In the genomic region with DNA sequence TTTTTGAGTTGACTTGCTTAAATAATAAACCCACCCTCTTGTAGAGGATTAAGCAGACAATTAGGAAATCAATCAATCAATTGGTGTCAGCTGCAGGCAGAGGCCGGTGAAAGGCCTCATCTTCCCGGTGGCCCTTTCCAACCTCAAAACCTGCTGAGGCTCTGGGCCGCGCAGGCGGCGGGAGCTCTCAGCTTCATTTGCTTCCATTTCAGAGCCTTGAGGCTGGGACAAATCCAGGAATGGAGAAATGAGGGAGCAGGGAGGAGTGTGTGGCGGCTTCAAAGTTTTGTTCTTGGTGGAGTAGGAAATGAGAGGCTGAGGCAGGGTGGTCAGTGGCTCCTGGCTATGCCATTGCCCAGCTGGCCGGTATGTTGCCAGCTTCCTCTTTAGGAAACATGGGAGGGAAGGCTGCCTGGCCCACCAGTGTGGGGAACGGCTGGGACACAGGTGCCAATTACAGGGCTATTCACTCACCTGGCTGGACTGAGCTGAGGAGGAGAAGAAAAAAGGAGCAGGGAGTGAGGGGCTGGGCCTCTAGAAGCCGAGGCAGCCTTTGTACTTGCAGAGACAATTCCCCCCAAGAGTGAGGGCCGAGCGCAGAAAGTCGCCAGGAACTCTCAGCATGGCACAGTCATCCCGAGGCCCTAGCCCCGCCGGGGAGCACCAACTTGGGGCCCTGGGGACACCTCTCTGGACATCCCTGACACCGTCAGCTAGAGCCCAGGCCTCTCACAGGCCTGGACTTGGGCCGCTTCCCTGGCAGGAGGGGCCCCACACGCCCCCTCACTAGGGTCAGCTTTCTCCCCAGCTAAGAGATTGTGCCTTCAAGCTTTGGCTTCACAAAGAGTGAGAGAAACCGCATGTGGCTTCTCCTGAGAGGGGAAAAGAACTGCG, we compare ENCODE assay signal across 30 cellular contexts. TPM values are rescaled to one million over a fixed set of nuclear protein-coding genes. Genes with fewer than 3 reads are reported as not detected.
DNase-seq lines count a peak whose midpoint lies in the region; ATAC-seq and TF ChIP-seq lines count a peak whose summit lies in the region.
"Had no signal": no experiment of that assay in that cellular context is flagged by ENCODE, and none has a peak within 500 bp of the region (broad histone marks: within the 10 kb centered on the region; RNA-seq: fewer than 3 reads in every experiment).

No MANE protein-coding gene starts in this region.

- no peak for ATAC-seq in GM19023 (IDR thresholded peaks at IDR 0.05; ENCODE audit: unreplicated experiment)
- ATAC-seq: activated CD8-positive, alpha-beta T cell treated with anti-CD3 and anti-CD28 coated beads for 36 hours; activated T-helper 17 cell treated with anti-CD3 and anti-CD28 coated beads, Interleukin-2, amount 50 U/mL, for 72 hours; left lobe of liver; PC-3; psoas muscle had no signal

- no peaks in the 10 kb centered on the region for H3K9me3 ChIP-seq in HAP-1
- H3K9me3 ChIP-seq: colonic mucosa, psoas muscle, transverse colon had no signal

- H3K27me3 ChIP-seq in HAP-1 (ENCODE audit: low read depth) = no peaks in the 10 kb centered on the region

- H3K27me3 Mint-ChIP-seq in brain (peaks cover 63% of the 10 kb centered on the region), nephron progenitor cell (ENCODE audit: low read depth, poor library complexity) (peaks cover 67% of the 10 kb centered on the region), type B pancreatic cell (peaks cover 74% of the 10 kb centered on the region)

- DNase-seq in HAP-1 (ENCODE audit: low spot score in 2 of 2) (peak; percentile 41 to 48), nephron progenitor cell (no peak), type B pancreatic cell (ENCODE audit: extremely low spot score, unreplicated experiment) (no peak), amniotic stem cell (lab: John Stamatoyannopoulos, UW) (no peak), cerebellum (ENCODE audit: low spot score) (no peak)
- DNase-seq: activated CD4-positive, alpha-beta T cell treated with anti-CD3 and anti-CD28 coated beads for 1 hour; activated CD8-positive, alpha-beta T cell treated with anti-CD3 and anti-CD28 coated beads for 36 hours; anterior cingulate cortex; colonic mucosa; DMS79; effector memory CD4-positive, alpha-beta T cell; GF-D8; GOT3; KBM-7; mesenchymal stem cell; NCI-H1092 treated with DMSO at 0.1 percent for 48 hours; NCI-H2029; NCI-H524; NK-92 treated with Interleukin-12 subunit alpha and Interleukin-12 subunit beta, amount 100 ng/mL, for 24 hours; nucleus accumbens; PC-3; psoas muscle; stimulated activated CD4-positive, alpha-beta T cell treated with anti-CD3 and anti-CD28 coated beads, Interleukin-4, amount 100 ng/mL, for 24 hours; transverse colon had no signal

- in situ Hi-C loops in HAP-1 (cut with MboI; ENCODE audit: low sequenced_read_pairs) = loop anchor here (25.0 kb wide), 1 partner anchor 545 kb away; no protein-coding TSS in a partner anchor

- H3K4me1 Mint-ChIP-seq in brain (peaks cover 54% of the 10 kb centered on the region), nephron progenitor cell (peaks cover 20% of the 10 kb centered on the region), type B pancreatic cell (ENCODE audit: unreplicated experiment) (peaks cover 6% of the 10 kb centered on the region)

- H3K27ac Mint-ChIP-seq in brain (peak overlapping the region in 4 of 5 experiments; percentile 3 to 44 (median 35)), nephron progenitor cell (no peak overlapping the region), type B pancreatic cell (no peak overlapping the region)
- H3K27ac Mint-ChIP-seq: activated CD8-positive, alpha-beta T cell treated with anti-CD3 and anti-CD28 coated beads for 36 hours; activated T-helper 17 cell treated with anti-CD3 and anti-CD28 coated beads, Interleukin-2, amount 50 U/mL, for 72 hours had no signal

- H3K36me3 Mint-ChIP-seq in brain (peaks cover 8% of the 10 kb centered on the region), nephron progenitor cell (ENCODE audit: low read depth) (no peaks in the 10 kb centered on the region), type B pancreatic cell (peaks cover 3% of the 10 kb centered on the region)
- H3K36me3 Mint-ChIP-seq: activated naive CD4-positive, alpha-beta T cell treated with anti-CD3 and anti-CD28 coated beads, Interleukin-2, amount 50 U/mL, for 24 hours had no signal

- H3K4me3 Mint-ChIP-seq in brain (peak overlapping the region; percentile 74 to 92 (median 90)), nephron progenitor cell (peak overlapping the region; percentile 32), type B pancreatic cell (peak overlapping the region; percentile 50)
- H3K4me3 Mint-ChIP-seq: activated CD8-positive, alpha-beta T cell treated with anti-CD3 and anti-CD28 coated beads for 36 hours; activated naive CD4-positive, alpha-beta T cell treated with anti-CD3 and anti-CD28 coated beads, Interleukin-2, amount 50 U/mL, for 24 hours had no signal

- TF ChIP-seq CTCF in brain (conservative IDR thresholded peaks at IDR 0.05) (no peak), nephron progenitor cell (IDR thresholded peaks at IDR 0.05) (no peak), type B pancreatic cell (conservative IDR thresholded peaks at IDR 0.05) (no peak)

- no peaks in the 10 kb centered on the region for H3K4me1 ChIP-seq in HAP-1
- H3K4me1 ChIP-seq: colonic mucosa had no signal

- H3K4me3 ChIP-seq in HAP-1 = no peak overlapping the region
- H3K4me3 ChIP-seq: colonic mucosa, psoas muscle, transverse colon had no signal

- H3K9me3 Mint-ChIP-seq in brain (peaks cover 0 to 7% (median 0%) of the 10 kb centered on the region in 5 experiments), nephron progenitor cell (no peaks in the 10 kb centered on the region), type B pancreatic cell (no peaks in the 10 kb centered on the region)
- H3K9me3 Mint-ChIP-seq: activated CD8-positive, alpha-beta T cell treated with anti-CD3 and anti-CD28 coated beads for 36 hours; activated naive CD4-positive, alpha-beta T cell treated with anti-CD3 and anti-CD28 coated beads, Interleukin-2, amount 50 U/mL, for 24 hours; activated T-helper 17 cell treated with anti-CD3 and anti-CD28 coated beads, Interleukin-2, amount 50 U/mL, for 72 hours had no signal

- no peaks in the 10 kb centered on the region for H3K36me3 ChIP-seq in HAP-1 (replicated peaks)
- H3K36me3 ChIP-seq: colonic mucosa, transverse colon had no signal

RNA-seq across cellular contexts. Expression of a gene that starts 4.4 kb away (rescaled TPM):
- polyA plus RNA-seq in brain (ENCODE audit: insufficient read depth, low read depth, low replicate concordance) = 0.81 TPM
- total RNA-seq in type B pancreatic cell (ENCODE audit: low replicate concordance) (0.69 and 2.8 TPM in 2 replicates), cerebellum (not detected)
- total RNA-seq: colonic mucosa, M059J, PC-3, transverse colon had no signal

RNA-seq across cellular contexts. Expression of a gene that starts 29.7 kb away (rescaled TPM):
- polyA plus RNA-seq in brain (ENCODE audit: insufficient read depth, low read depth, low replicate concordance) = 29.6 TPM
- total RNA-seq in type B pancreatic cell (ENCODE audit: low replicate concordance) (22.7 and 33.1 TPM in 2 replicates), cerebellum (23.2 TPM)

RNA-seq across cellular contexts. Expression of a gene that starts 36.9 kb away (rescaled TPM):
- 12.8 TPM for polyA plus RNA-seq in brain (ENCODE audit: insufficient read depth, low read depth, low replicate concordance)
- total RNA-seq in type B pancreatic cell (ENCODE audit: low replicate concordance) (7.0 and 25.1 TPM in 2 replicates), cerebellum (6.1 TPM)

RNA-seq across cellular contexts. Expression of a gene that starts 52.4 kb away (rescaled TPM):
- polyA plus RNA-seq in brain (ENCODE audit: insufficient read depth, low read depth, low replicate concordance) = 88.2 TPM
- total RNA-seq in type B pancreatic cell (ENCODE audit: low replicate concordance) (56.1 and 86.5 TPM in 2 replicates), cerebellum (51.5 TPM)

Comparison
In these comparisons a context has a peak if more than half of its experiments do, and no peak if none do; other contexts are left out.
1. DNase-seq: peak in HAP-1 (2 of 2); none in nephron progenitor cell (single experiment), type B pancreatic cell (single experiment), amniotic stem cell (single experiment) and cerebellum (single experiment).
2. H3K27ac Mint-ChIP-seq: peak in brain (4 of 5); none in nephron progenitor cell (single experiment) and type B pancreatic cell (single experiment).
3. H3K4me3 Mint-ChIP-seq: peak in every context shown above with its lines; median percentile 90 in brain; 50 in type B pancreatic cell; 32 in nephron progenitor cell.